In genomic region chr3:64685800-64686445, GRCh38 we compare ENCODE assay signal across 8 cellular contexts. TPM values are rescaled to one million over a fixed set of nuclear protein-coding genes. Genes with fewer than 3 reads are reported as not detected.
DNase-seq lines count a peak whose midpoint lies in the region; ATAC-seq lines count a peak whose summit lies in the region.

No MANE protein-coding gene starts in this region.

- no peak for ATAC-seq in HG02610 (IDR thresholded peaks at IDR 0.05; ENCODE audit: unreplicated experiment)

- H3K36me3 ChIP-seq in iPS DF 6.9 (ENCODE audit: control insufficient read depth, insufficient read depth, low read length) = no peaks in the 10 kb centered on the region

- peaks cover 45% of the 10 kb centered on the region for H3K27me3 ChIP-seq in iPS DF 6.9 (ENCODE audit: control insufficient read depth, insufficient read depth, low read length)

- H3K4me3 ChIP-seq in iPS DF 6.9 (ENCODE audit: low read length) = peak overlapping the region; percentile 32; the same call in 1 of the 2 replicates

- WGBS in iPS DF 6.9 (ENCODE audit: insufficient coverage, insufficient read length) = no CpG with 5 or more reads among the region's 42 CpGs

- DNase-seq in DMS79 (lab: John Stamatoyannopoulos, UW) (peak; percentile 57), M059J (ENCODE audit: low read depth) (peak; percentile 71), T47D (ENCODE audit: low read depth in 1 of 2, low spot score in 1 of 2) (peak; percentile 19 to 60), iPS DF 6.9 (ENCODE audit: low read depth, low spot score) (peak; percentile 75), retina (peak; percentile 89), NAMALWA (ENCODE audit: low spot score) (no peak)
- no peak for DNase-seq in activated effector memory CD4-positive, alpha-beta T cell treated with anti-CD3 and anti-CD28 coated beads, Interleukin-2, amount 50 U/mL, for 16 hours

- H3K27ac ChIP-seq in iPS DF 6.9 (ENCODE audit: low read length) = no peak overlapping the region

- H3K9me3 ChIP-seq in iPS DF 6.9 (ENCODE audit: control insufficient read depth, insufficient read depth, low read length) = no peaks in the 10 kb centered on the region

- in situ Hi-C loops in T47D (cut with HindIII; ENCODE audit: low pct_unique_long_range_greater_than_20kb, low sequenced_read_pairs) = no loop called here

- peaks cover 8% of the 10 kb centered on the region for H3K4me1 ChIP-seq in iPS DF 6.9 (ENCODE audit: control insufficient read depth, insufficient read depth, low read length)

RNA-seq across cellular contexts. Expression of gene ADAMTS9, which starts 1.9 kb away (rescaled TPM):
- total RNA-seq in M059J (2014; rRNA removed; shearing (Covaris generic)) = 0.15 TPM in 2 replicates

Comparison
In these comparisons a context has a peak if more than half of its experiments do, and no peak if none do; other contexts are left out.
1. DNase-seq: peak in DMS79 (single experiment), M059J (single experiment), T47D (2 of 2), iPS DF 6.9 (single experiment) and retina (single experiment); none in activated effector memory CD4-positive, alpha-beta T cell treated with anti-CD3 and anti-CD28 coated beads, Interleukin-2, amount 50 U/mL, for 16 hours (single experiment) and NAMALWA (single experiment).